In genomic region chr4:8157944-8158709, GRCh38 we compare ENCODE assay signal across 9 cellular contexts. TPM values are rescaled to one million over a fixed set of nuclear protein-coding genes. Genes with fewer than 3 reads are reported as not detected.
DNase-seq lines count a peak whose midpoint lies in the region; ATAC-seq and TF ChIP-seq lines count a peak whose summit lies in the region.
"Had no signal": no experiment of that assay in that cellular context is flagged by ENCODE, and none has a peak within 500 bp of the region (broad histone marks: within the 10 kb centered on the region; RNA-seq: fewer than 3 reads in every experiment).

No MANE protein-coding gene starts in this region.

- peaks cover 3% of the 10 kb centered on the region; the same call in 1 of the 2 replicates for H3K4me1 ChIP-seq in Panc1 (ENCODE audit: control insufficient read depth, insufficient read depth, low read length)
- H3K4me1 ChIP-seq in fibroblast of lung (ENCODE audit: control insufficient read depth, extremely low read depth, insufficient read depth, low read length): peaks cover 5% of the 10 kb centered on the region

- peak overlapping the region; percentile 78 for H3K4me2 ChIP-seq in fibroblast of lung (ENCODE audit: extremely low read depth, insufficient read depth, low read length)

- peak overlapping the region; percentile 49 for H2AFZ ChIP-seq in fibroblast of lung (ENCODE audit: low read length)

- H3K36me3 ChIP-seq in Panc1 (ENCODE audit: control insufficient read depth, insufficient read depth, low read length): no peaks in the 10 kb centered on the region
- no peaks in the 10 kb centered on the region for H3K36me3 ChIP-seq in fibroblast of lung (ENCODE audit: control insufficient read depth, insufficient read depth, low read length)

- no peak overlapping the region for H3K9ac ChIP-seq in fibroblast of lung (ENCODE audit: insufficient read depth, low read length)

- H3K9me3 ChIP-seq in Panc1 (ENCODE audit: control insufficient read depth, insufficient read depth, low read depth, low read length): no peaks in the 10 kb centered on the region
- H3K9me3 ChIP-seq in fibroblast of lung (ENCODE audit: control insufficient read depth, insufficient read depth, low read depth, low read length): no peaks in the 10 kb centered on the region

- no TSS peak for BruUV-seq in Panc1 (replicated peaks; lab: Mats Ljungman, UMichigan)

- no peak overlapping the region for H3K27ac Mint-ChIP-seq in progenitor cell of endocrine pancreas

- POLR2A ChIA-PET in Panc1 (lab: Charles Lee): no interaction called here

- DNase-seq in Panc1 (ENCODE audit: low read depth, low spot score) (no peak), fibroblast of lung (ENCODE audit: low read depth in 2 of 2) (no peak), progenitor cell of endocrine pancreas (ENCODE audit: low spot score, unreplicated experiment) (no peak)
- no peak for DNase-seq in effector CD4-positive, alpha-beta T cell

- H3K27ac ChIP-seq in Panc1 (ENCODE audit: low read length) (no peak overlapping the region), fibroblast of lung (ENCODE audit: insufficient read depth, low read length) (no peak overlapping the region)

- CTCF ChIA-PET in Panc1 (lab: Charles Lee): no interaction called here

- H3K36me3 Mint-ChIP-seq in progenitor cell of endocrine pancreas (ENCODE audit: insufficient read depth): no peaks in the 10 kb centered on the region

- H4K20me1 ChIP-seq in fibroblast of lung (ENCODE audit: control insufficient read depth, extremely low read depth, insufficient read depth, low read length): no peaks in the 10 kb centered on the region

- no peaks in the 10 kb centered on the region for H3K79me2 ChIP-seq in fibroblast of lung (ENCODE audit: control insufficient read depth, insufficient read depth, low read length)

- intact Hi-C loops in Panc1 (cut with micrococcal nuclease; ENCODE audit: unreplicated experiment): no loop called here

- ATAC-seq in Panc1: peak; percentile 10
- no peak for ATAC-seq in GM21723 (IDR thresholded peaks at IDR 0.05; ENCODE audit: unreplicated experiment)
- no peak for ATAC-seq in GM19351 (IDR thresholded peaks at IDR 0.05; ENCODE audit: unreplicated experiment)
- no peak for ATAC-seq in GM21825 (IDR thresholded peaks at IDR 0.05; ENCODE audit: unreplicated experiment)

- TF ChIP-seq CTCF in Panc1 (IDR thresholded peaks at IDR 0.05) (no peak), fibroblast of lung (conservative IDR thresholded peaks at IDR 0.05 in 1 of 2, IDR thresholded peaks at IDR 0.05 in 1 of 2; ENCODE audit: low read depth in 1 of 2, low read length in 2 of 2) (no peak), progenitor cell of endocrine pancreas (IDR thresholded peaks at IDR 0.05; ENCODE audit: unreplicated experiment) (no peak)

- H3K4me1 Mint-ChIP-seq in progenitor cell of endocrine pancreas (ENCODE audit: low read depth): peaks cover 7% of the 10 kb centered on the region

- peaks cover 49% of the 10 kb centered on the region for H3K27me3 Mint-ChIP-seq in progenitor cell of endocrine pancreas

- H3K9me3 Mint-ChIP-seq in progenitor cell of endocrine pancreas (ENCODE audit: low read depth): no peaks in the 10 kb centered on the region

- H3K4me3 Mint-ChIP-seq in progenitor cell of endocrine pancreas (ENCODE audit: low read depth): peak overlapping the region; percentile 64

- in situ Hi-C loops in Panc1 (cut with HindIII; ENCODE audit: low pct_unique_long_range_greater_than_20kb, low sequenced_read_pairs): no loop called here

- H3K4me3 ChIP-seq in GM08714 (ENCODE audit: low read length) (peak overlapping the region; percentile 52; the same call in 1 of the 2 replicates), Panc1 (ENCODE audit: low read depth in 2 of 2, low read length in 2 of 2) (peak overlapping the region; percentile 59 to 64), fibroblast of lung (replicated peaks in 1 of 4; ENCODE audit: control extremely low read depth in 1 of 4, insufficient read depth in 1 of 4, low read depth in 3 of 4, low read length in 4 of 4) (peak overlapping the region; percentile 21 to 57 (median 46))

- H3K27me3 ChIP-seq in Panc1 (ENCODE audit: control insufficient read depth, insufficient read depth, low read length): no peaks in the 10 kb centered on the region
- peaks cover 3% of the 10 kb centered on the region for H3K27me3 ChIP-seq in fibroblast of lung (ENCODE audit: control insufficient read depth, insufficient read depth, low read length)

RNA-seq across cellular contexts. Expression of gene ABLIM2, which starts 0.5 kb away (rescaled TPM):
- total RNA-seq in Panc1 (2021; ENCODE audit: unreplicated experiment) (0.64 TPM), fibroblast of lung (0.26 and 0.66 TPM in 2 replicates), progenitor cell of endocrine pancreas (5.7 and 7.5 TPM in 2 replicates)
- polyA plus RNA-seq in Panc1 (2012; ENCODE audit: insufficient read length): 0.94 TPM
- 0.15 and 2.6 TPM in 2 replicates for polyA plus RNA-seq in fibroblast of lung
- 0.10 and 3.5 TPM in 2 replicates for polyA plus RNA-seq in fibroblast of lung (2012)
- 8.3 TPM in 1 of 2 replicates, not detected in the other for polyA minus RNA-seq in fibroblast of lung (ENCODE audit: low replicate concordance)
- total RNA-seq: M059J had no signal

RNA-seq across cellular contexts. Expression of gene SH3TC1, which starts 41.0 kb away (rescaled TPM):
- total RNA-seq in Panc1 (2021; ENCODE audit: unreplicated experiment): 4.5 TPM
- polyA plus RNA-seq in Panc1 (2012; ENCODE audit: insufficient read length): 2.2 TPM
- total RNA-seq in fibroblast of lung: 3.9 and 11.6 TPM in 2 replicates
- 0.67 and 3.3 TPM in 2 replicates for polyA plus RNA-seq in fibroblast of lung
- 1.4 and 7.9 TPM in 2 replicates for polyA plus RNA-seq in fibroblast of lung (2012)
- polyA minus RNA-seq in fibroblast of lung (ENCODE audit: low replicate concordance): 4.5 and 15.2 TPM in 2 replicates
- total RNA-seq in progenitor cell of endocrine pancreas: 11.2 and 12.5 TPM in 2 replicates
